1 cellular context compared by ENCODE assay signal in the genomic region with DNA sequence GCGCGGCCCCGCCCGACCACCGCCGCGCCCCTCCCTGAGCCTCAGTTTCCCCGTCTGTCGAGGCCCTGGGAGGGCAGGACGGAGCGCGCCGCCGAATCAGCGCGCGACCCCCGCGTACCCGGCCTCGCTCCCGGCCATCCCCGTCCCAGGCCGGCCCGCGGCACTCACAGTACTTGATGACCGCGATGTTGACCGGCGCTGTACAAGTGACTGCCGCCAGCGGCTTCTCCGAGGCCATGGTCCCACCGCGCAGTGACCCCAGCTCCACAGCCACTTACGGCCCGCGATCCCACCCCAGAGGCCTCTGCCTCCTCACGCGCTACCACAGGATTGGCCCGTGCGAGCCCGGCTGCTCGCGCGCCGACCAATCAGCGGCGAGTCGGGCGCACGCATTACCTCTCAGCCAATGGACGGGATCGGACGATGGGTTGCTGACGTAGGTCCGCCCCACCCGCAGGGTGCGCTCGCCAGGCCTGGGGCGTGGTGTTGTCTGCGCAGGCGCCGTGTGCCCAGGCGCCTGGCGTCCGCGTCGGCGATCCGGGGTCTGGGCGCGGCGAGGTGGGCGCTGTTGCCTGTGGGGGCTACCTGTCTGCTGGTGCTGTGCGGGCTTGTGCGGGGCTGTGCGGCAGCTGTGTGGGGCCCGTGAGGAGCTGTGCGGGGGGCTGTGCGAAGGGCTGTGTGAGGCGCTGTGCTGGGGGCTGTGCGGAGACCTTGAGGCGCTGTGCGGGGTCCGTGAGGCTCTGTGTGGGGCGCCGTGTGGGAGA.
A peak's percentile ranks its signal among the peaks of the same experiment; 100 is the strongest.
TF ChIP-seq lines count a peak whose summit lies in the region.

A gene with protein sequence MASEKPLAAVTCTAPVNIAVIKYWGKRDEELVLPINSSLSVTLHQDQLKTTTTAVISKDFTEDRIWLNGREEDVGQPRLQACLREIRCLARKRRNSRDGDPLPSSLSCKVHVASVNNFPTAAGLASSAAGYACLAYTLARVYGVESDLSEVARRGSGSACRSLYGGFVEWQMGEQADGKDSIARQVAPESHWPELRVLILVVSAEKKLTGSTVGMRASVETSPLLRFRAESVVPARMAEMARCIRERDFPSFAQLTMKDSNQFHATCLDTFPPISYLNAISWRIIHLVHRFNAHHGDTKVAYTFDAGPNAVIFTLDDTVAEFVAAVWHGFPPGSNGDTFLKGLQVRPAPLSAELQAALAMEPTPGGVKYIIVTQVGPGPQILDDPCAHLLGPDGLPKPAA (minus strand): TSS at position 249 of the 764 bp plus-strand sequence. CDS start 11 bp downstream, at position 238.

TF ChIP-seq in HepG2, 621 proteins besides CTCF, POLR2A, EP300 and RAD21 (continued from another document and continues in another):
- TF ChIP-seq ZBTB39 (CRISPR knock-in tag; IDR thresholded peaks at IDR 0.05): no peak
- TF ChIP-seq ZNF788 (CRISPR knock-in tag; IDR thresholded peaks at IDR 0.05; ENCODE audit: borderline replicate concordance): peak; percentile 90
- TF ChIP-seq, protein P1, sequence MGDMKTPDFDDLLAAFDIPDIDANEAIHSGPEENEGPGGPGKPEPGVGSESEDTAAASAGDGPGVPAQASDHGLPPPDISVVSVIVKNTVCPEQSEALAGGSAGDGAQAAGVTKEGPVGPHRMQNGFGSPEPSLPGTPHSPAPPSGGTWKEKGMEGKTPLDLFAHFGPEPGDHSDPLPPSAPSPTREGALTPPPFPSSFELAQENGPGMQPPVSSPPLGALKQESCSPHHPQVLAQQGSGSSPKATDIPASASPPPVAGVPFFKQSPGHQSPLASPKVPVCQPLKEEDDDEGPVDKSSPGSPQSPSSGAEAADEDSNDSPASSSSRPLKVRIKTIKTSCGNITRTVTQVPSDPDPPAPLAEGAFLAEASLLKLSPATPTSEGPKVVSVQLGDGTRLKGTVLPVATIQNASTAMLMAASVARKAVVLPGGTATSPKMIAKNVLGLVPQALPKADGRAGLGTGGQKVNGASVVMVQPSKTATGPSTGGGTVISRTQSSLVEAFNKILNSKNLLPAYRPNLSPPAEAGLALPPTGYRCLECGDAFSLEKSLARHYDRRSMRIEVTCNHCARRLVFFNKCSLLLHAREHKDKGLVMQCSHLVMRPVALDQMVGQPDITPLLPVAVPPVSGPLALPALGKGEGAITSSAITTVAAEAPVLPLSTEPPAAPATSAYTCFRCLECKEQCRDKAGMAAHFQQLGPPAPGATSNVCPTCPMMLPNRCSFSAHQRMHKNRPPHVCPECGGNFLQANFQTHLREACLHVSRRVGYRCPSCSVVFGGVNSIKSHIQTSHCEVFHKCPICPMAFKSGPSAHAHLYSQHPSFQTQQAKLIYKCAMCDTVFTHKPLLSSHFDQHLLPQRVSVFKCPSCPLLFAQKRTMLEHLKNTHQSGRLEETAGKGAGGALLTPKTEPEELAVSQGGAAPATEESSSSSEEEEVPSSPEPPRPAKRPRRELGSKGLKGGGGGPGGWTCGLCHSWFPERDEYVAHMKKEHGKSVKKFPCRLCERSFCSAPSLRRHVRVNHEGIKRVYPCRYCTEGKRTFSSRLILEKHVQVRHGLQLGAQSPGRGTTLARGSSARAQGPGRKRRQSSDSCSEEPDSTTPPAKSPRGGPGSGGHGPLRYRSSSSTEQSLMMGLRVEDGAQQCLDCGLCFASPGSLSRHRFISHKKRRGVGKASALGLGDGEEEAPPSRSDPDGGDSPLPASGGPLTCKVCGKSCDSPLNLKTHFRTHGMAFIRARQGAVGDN (CRISPR knock-in tag; IDR thresholded peaks at IDR 0.05): peak; percentile 93
- TF ChIP-seq, protein P2, sequence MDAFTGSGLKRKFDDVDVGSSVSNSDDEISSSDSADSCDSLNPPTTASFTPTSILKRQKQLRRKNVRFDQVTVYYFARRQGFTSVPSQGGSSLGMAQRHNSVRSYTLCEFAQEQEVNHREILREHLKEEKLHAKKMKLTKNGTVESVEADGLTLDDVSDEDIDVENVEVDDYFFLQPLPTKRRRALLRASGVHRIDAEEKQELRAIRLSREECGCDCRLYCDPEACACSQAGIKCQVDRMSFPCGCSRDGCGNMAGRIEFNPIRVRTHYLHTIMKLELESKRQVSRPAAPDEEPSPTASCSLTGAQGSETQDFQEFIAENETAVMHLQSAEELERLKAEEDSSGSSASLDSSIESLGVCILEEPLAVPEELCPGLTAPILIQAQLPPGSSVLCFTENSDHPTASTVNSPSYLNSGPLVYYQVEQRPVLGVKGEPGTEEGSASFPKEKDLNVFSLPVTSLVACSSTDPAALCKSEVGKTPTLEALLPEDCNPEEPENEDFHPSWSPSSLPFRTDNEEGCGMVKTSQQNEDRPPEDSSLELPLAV (CRISPR knock-in tag; conservative IDR thresholded peaks at IDR 0.05; ENCODE audit: low read depth): 0 out of 2 replicates have a peak, but pooled peaks have one; percentile 61
- TF ChIP-seq ZNF660 (CRISPR knock-in tag; IDR thresholded peaks at IDR 0.05; ENCODE audit: borderline replicate concordance, low read depth): no peak
- peak; percentile 76 for TF ChIP-seq KMT2B (CRISPR knock-in tag; IDR thresholded peaks at IDR 0.05)
- TF ChIP-seq, protein P3, sequence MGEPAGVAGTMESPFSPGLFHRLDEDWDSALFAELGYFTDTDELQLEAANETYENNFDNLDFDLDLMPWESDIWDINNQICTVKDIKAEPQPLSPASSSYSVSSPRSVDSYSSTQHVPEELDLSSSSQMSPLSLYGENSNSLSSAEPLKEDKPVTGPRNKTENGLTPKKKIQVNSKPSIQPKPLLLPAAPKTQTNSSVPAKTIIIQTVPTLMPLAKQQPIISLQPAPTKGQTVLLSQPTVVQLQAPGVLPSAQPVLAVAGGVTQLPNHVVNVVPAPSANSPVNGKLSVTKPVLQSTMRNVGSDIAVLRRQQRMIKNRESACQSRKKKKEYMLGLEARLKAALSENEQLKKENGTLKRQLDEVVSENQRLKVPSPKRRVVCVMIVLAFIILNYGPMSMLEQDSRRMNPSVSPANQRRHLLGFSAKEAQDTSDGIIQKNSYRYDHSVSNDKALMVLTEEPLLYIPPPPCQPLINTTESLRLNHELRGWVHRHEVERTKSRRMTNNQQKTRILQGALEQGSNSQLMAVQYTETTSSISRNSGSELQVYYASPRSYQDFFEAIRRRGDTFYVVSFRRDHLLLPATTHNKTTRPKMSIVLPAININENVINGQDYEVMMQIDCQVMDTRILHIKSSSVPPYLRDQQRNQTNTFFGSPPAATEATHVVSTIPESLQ (CRISPR knock-in tag; conservative IDR thresholded peaks at IDR 0.05): no peak; the same call in 1 of the 2 replicates
- TF ChIP-seq, protein P4, sequence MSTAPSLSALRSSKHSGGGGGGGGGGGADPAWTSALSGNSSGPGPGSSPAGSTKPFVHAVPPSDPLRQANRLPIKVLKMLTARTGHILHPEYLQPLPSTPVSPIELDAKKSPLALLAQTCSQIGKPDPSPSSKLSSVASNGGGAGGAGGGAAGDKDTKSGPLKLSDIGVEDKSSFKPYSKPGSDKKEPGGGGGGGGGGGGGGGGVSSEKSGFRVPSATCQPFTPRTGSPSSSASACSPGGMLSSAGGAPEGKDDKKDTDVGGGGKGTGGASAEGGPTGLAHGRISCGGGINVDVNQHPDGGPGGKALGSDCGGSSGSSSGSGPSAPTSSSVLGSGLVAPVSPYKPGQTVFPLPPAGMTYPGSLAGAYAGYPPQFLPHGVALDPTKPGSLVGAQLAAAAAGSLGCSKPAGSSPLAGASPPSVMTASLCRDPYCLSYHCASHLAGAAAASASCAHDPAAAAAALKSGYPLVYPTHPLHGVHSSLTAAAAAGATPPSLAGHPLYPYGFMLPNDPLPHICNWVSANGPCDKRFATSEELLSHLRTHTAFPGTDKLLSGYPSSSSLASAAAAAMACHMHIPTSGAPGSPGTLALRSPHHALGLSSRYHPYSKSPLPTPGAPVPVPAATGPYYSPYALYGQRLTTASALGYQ (CRISPR knock-in tag; IDR thresholded peaks at IDR 0.05): peak; percentile 47; the same call in 1 of the 2 replicates
- peak; percentile 92; the same call in 1 of the 2 replicates for TF ChIP-seq ZNF749 (CRISPR knock-in tag; IDR thresholded peaks at IDR 0.05; ENCODE audit: borderline replicate concordance)
- TF ChIP-seq MED8 (CRISPR knock-in tag; IDR thresholded peaks at IDR 0.05; ENCODE audit: insufficient replicate concordance): peak; percentile 86
- TF ChIP-seq IRF2 (CRISPR knock-in tag; IDR thresholded peaks at IDR 0.05): peak; percentile 56
- no peak for TF ChIP-seq ZNF720 (CRISPR knock-in tag; IDR thresholded peaks at IDR 0.05)
- TF ChIP-seq ZNF484 (CRISPR knock-in tag; IDR thresholded peaks at IDR 0.05; ENCODE audit: borderline replicate concordance, low read depth): no peak; the same call in 1 of the 2 replicates
- peak; percentile 89 for TF ChIP-seq ZNF589 (CRISPR knock-in tag; conservative IDR thresholded peaks at IDR 0.05)
- peak; percentile 93; the same call in 1 of the 2 replicates for TF ChIP-seq ZNF160 (CRISPR knock-in tag; IDR thresholded peaks at IDR 0.05)
- peak; percentile 81 for TF ChIP-seq ZNF552 (CRISPR knock-in tag; IDR thresholded peaks at IDR 0.05; ENCODE audit: borderline replicate concordance)
- TF ChIP-seq CHD2 (IDR thresholded peaks at IDR 0.05; ENCODE audit: low read depth, low read length): peak; percentile 48; the same call in 1 of the 2 replicates
- TF ChIP-seq, protein P5, sequence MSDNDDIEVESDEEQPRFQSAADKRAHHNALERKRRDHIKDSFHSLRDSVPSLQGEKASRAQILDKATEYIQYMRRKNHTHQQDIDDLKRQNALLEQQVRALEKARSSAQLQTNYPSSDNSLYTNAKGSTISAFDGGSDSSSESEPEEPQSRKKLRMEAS (IDR thresholded peaks at IDR 0.05): peak; percentile 74
- TF ChIP-seq SIN3B (IDR thresholded peaks at IDR 0.05; ENCODE audit: low read length): no peak
- no peak for TF ChIP-seq ZFP1 (CRISPR knock-in tag; IDR thresholded peaks at IDR 0.05)
- TF ChIP-seq USF2 (IDR thresholded peaks at IDR 0.05; ENCODE audit: low read depth, low read length): peak; percentile 3; the same call in 1 of the 2 replicates
- peak; percentile 32; the same call in 1 of the 2 replicates for TF ChIP-seq USF2 (CRISPR knock-in tag; IDR thresholded peaks at IDR 0.05; ENCODE audit: borderline replicate concordance)
- TF ChIP-seq PHF5A (CRISPR knock-in tag; IDR thresholded peaks at IDR 0.05; ENCODE audit: low read depth, unreplicated experiment): peak; percentile 87
- TF ChIP-seq, protein P6, sequence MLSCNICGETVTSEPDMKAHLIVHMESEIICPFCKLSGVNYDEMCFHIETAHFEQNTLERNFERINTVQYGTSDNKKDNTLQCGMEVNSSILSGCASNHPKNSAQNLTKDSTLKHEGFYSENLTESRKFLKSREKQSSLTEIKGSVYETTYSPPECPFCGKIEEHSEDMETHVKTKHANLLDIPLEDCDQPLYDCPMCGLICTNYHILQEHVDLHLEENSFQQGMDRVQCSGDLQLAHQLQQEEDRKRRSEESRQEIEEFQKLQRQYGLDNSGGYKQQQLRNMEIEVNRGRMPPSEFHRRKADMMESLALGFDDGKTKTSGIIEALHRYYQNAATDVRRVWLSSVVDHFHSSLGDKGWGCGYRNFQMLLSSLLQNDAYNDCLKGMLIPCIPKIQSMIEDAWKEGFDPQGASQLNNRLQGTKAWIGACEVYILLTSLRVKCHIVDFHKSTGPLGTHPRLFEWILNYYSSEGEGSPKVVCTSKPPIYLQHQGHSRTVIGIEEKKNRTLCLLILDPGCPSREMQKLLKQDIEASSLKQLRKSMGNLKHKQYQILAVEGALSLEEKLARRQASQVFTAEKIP (CRISPR knock-in tag; IDR thresholded peaks at IDR 0.05; ENCODE audit: borderline replicate concordance): no peak
- TF ChIP-seq LCORL (IDR thresholded peaks at IDR 0.05): no peak
- TF ChIP-seq LCORL (CRISPR knock-in tag; IDR thresholded peaks at IDR 0.05): peak; percentile 53
- TF ChIP-seq, protein P7, sequence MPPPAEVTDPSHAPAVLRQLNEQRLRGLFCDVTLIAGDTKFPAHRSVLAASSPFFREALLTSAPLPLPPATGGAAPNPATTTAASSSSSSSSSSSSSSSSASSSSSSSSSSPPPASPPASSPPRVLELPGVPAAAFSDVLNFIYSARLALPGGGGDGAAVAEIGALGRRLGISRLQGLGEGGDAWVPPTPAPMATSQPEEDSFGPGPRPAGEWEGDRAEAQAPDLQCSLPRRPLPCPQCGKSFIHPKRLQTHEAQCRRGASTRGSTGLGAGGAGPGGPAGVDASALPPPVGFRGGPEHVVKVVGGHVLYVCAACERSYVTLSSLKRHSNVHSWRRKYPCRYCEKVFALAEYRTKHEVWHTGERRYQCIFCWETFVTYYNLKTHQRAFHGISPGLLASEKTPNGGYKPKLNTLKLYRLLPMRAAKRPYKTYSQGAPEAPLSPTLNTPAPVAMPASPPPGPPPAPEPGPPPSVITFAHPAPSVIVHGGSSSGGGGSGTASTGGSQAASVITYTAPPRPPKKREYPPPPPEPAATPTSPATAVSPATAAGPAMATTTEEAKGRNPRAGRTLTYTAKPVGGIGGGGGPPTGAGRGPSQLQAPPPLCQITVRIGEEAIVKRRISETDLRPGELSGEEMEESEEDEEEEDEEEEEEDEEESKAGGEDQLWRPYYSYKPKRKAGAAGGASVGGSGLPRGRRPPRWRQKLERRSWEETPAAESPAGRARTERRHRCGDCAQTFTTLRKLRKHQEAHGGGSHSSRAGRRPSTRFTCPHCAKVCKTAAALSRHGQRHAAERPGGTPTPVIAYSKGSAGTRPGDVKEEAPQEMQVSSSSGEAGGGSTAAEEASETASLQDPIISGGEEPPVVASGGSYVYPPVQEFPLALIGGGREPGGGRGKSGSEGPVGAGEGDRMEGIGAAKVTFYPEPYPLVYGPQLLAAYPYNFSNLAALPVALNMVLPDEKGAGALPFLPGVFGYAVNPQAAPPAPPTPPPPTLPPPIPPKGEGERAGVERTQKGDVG (CRISPR knock-in tag; IDR thresholded peaks at IDR 0.05; ENCODE audit: borderline replicate concordance): peak; percentile 94
